10 cellular contexts compared by ENCODE assay signal in genomic region chr17:57285681-57286080, GRCh38. TPM values are rescaled to one million over a fixed set of nuclear protein-coding genes. Genes with fewer than 3 reads are reported as not detected.
DNase-seq lines count a peak whose midpoint lies in the region; ATAC-seq and TF ChIP-seq lines count a peak whose summit lies in the region.
"Had no signal": no experiment of that assay in that cellular context is flagged by ENCODE, and none has a peak within 500 bp of the region (broad histone marks: within the 10 kb centered on the region; RNA-seq: fewer than 3 reads in every experiment).

No MANE protein-coding gene starts in this region.

- H3K36me3 ChIP-seq in endocrine pancreas (ENCODE audit: control insufficient read depth, insufficient read depth, low read length) (no peaks in the 10 kb centered on the region), skeletal muscle tissue (ENCODE audit: control insufficient read depth in 3 of 3, insufficient read depth in 3 of 3, low read length in 3 of 3) (peaks cover 0 to 6% (median 0%) of the 10 kb centered on the region in 3 donors), suprapubic skin (no peaks in the 10 kb centered on the region)
- H3K36me3 ChIP-seq: tibial nerve had no signal

- no peak for DNase-seq in activated T-cell treated with anti-CD3 and anti-CD28 coated beads, Interleukin-2, amount 50 U/mL, for 24 hours
- no peak for DNase-seq in activated T-cell treated with anti-CD3 and anti-CD28 coated beads for 4 hours
- peak; percentile 47 for DNase-seq in OCI-M1 (lab: John Stamatoyannopoulos, UW)
- DNase-seq in suprapubic skin (ENCODE audit: low spot score in 2 of 2) = no peak
- no peak for DNase-seq in NCI-H82 (lab: John Stamatoyannopoulos, UW)
- DNase-seq: NCI-H1694 treated with DMSO at 0.1 percent for 48 hours had no signal

- H3K27me3 Mint-ChIP-seq in activated T-cell treated with anti-CD3 and anti-CD28 coated beads, Interleukin-2, amount 50 U/mL, for 24 hours = no peaks in the 10 kb centered on the region

- no peak for TF ChIP-seq CTCF in suprapubic skin (IDR thresholded peaks at IDR 0.05)

- no peaks in the 10 kb centered on the region for H3K4me1 ChIP-seq in endocrine pancreas (ENCODE audit: control insufficient read depth, insufficient read depth, low read length)
- peaks cover 50 to 81% (median 72%) of the 10 kb centered on the region in 3 donors for H3K4me1 ChIP-seq in skeletal muscle tissue (ENCODE audit: control insufficient read depth in 3 of 3, insufficient read depth in 3 of 3, low read length in 3 of 3)
- peaks cover 8% of the 10 kb centered on the region for H3K4me1 ChIP-seq in suprapubic skin

- H3K27ac Mint-ChIP-seq in activated T-cell treated with anti-CD3 and anti-CD28 coated beads, Interleukin-2, amount 50 U/mL, for 24 hours = peak overlapping the region; percentile 83

- H3K4me3 Mint-ChIP-seq in activated T-cell treated with anti-CD3 and anti-CD28 coated beads, Interleukin-2, amount 50 U/mL, for 24 hours = peak overlapping the region; percentile 62

- H3K9ac ChIP-seq in endocrine pancreas (ENCODE audit: control insufficient read depth, insufficient read depth, low read length) (no peak overlapping the region), skeletal muscle tissue (ENCODE audit: low read depth in 1 of 3, low read length in 3 of 3) (peak overlapping the region in 2 of 3 donors; percentile 45 to 57)

- H3K27me3 ChIP-seq in endocrine pancreas (ENCODE audit: control insufficient read depth, insufficient read depth, low read length) (no peaks in the 10 kb centered on the region), skeletal muscle tissue (ENCODE audit: control insufficient read depth in 3 of 3, insufficient read depth in 3 of 3, low read length in 3 of 3) (no peaks in the 10 kb centered on the region), suprapubic skin (no peaks in the 10 kb centered on the region)
- H3K27me3 ChIP-seq: tibial nerve had no signal

- no peak for TF ChIP-seq POLR2A in suprapubic skin (IDR thresholded peaks at IDR 0.05)

- H3K27ac ChIP-seq in skeletal muscle tissue (ENCODE audit: low read depth, low read length) = peak overlapping the region; percentile 59
- no peak overlapping the region for H3K27ac ChIP-seq in suprapubic skin
- H3K27ac ChIP-seq: tibial nerve had no signal

- no peak for TF ChIP-seq EP300 in suprapubic skin (IDR thresholded peaks at IDR 0.05)

- no peak for ATAC-seq in SK-N-SH treated with all-trans-retinoic acid at 6 μM for 48 hours

- 80% methylated on average over 5 of the region's 5 CpGs for WGBS in suprapubic skin

- H3K4me3 ChIP-seq in endocrine pancreas (ENCODE audit: control insufficient read depth, insufficient read depth, low read length) (peak overlapping the region; percentile 5), skeletal muscle tissue (ENCODE audit: low read length in 3 of 3) (no peak overlapping the region), suprapubic skin (no peak overlapping the region)
- H3K4me3 ChIP-seq: tibial nerve had no signal

- H3K4me1 Mint-ChIP-seq in activated T-cell treated with anti-CD3 and anti-CD28 coated beads, Interleukin-2, amount 50 U/mL, for 24 hours (ENCODE audit: low read depth) = peaks cover 74% of the 10 kb centered on the region

- no peaks in the 10 kb centered on the region for H3K9me3 ChIP-seq in endocrine pancreas (ENCODE audit: control insufficient read depth, low read length)
- H3K9me3 ChIP-seq in skeletal muscle tissue (ENCODE audit: control insufficient read depth in 3 of 3, low read length in 3 of 3) = no peaks in the 10 kb centered on the region
- no peaks in the 10 kb centered on the region for H3K9me3 ChIP-seq in suprapubic skin
- H3K9me3 ChIP-seq: tibial nerve had no signal

- no peaks in the 10 kb centered on the region for H3K9me3 Mint-ChIP-seq in activated T-cell treated with anti-CD3 and anti-CD28 coated beads, Interleukin-2, amount 50 U/mL, for 24 hours

- H3K36me3 Mint-ChIP-seq in activated T-cell treated with anti-CD3 and anti-CD28 coated beads, Interleukin-2, amount 50 U/mL, for 24 hours (ENCODE audit: low read depth) = peaks cover 50% of the 10 kb centered on the region

TF ChIP-seq in SK-N-SH treated with all-trans-retinoic acid at 6 μM for 48 hours, 23 proteins besides CTCF, POLR2A, EP300 and RAD21:
- TF ChIP-seq ZFP3 (CRISPR knock-in tag; IDR thresholded peaks at IDR 0.05) (no peak), SNAI2 (CRISPR knock-in tag; IDR thresholded peaks at IDR 0.05) (no peak), TSHZ2 (CRISPR knock-in tag; IDR thresholded peaks at IDR 0.05) (no peak), ESRRG (CRISPR knock-in tag; IDR thresholded peaks at IDR 0.05) (no peak), ZNF8 (CRISPR knock-in tag; IDR thresholded peaks at IDR 0.05) (no peak), POU6F1 (CRISPR knock-in tag; IDR thresholded peaks at IDR 0.05; ENCODE audit: borderline replicate concordance, low read depth) (no peak), BACH2 (CRISPR knock-in tag; IDR thresholded peaks at IDR 0.05; ENCODE audit: borderline replicate concordance) (no peak), ARNTL (CRISPR knock-in tag; IDR thresholded peaks at IDR 0.05; ENCODE audit: borderline replicate concordance, low read depth) (no peak), ZC3H10 (CRISPR knock-in tag; IDR thresholded peaks at IDR 0.05) (no peak), ZNF565 (CRISPR knock-in tag; conservative IDR thresholded peaks at IDR 0.05; ENCODE audit: low read depth) (no peak)
TF ChIP-seq in SK-N-SH treated with all-trans-retinoic acid at 6 μM for 48 hours: peak in this region for 0.

RNA-seq across cellular contexts. Expression of gene MSI2, which starts 29.4 kb away (rescaled TPM):
- total RNA-seq in skeletal muscle tissue (20.4 TPM), suprapubic skin (10 to 100 TPM; 19.7 to 35.8 (median 22.4) TPM)
